ENCODE assay signal across 33 cellular contexts in the genomic region with DNA sequence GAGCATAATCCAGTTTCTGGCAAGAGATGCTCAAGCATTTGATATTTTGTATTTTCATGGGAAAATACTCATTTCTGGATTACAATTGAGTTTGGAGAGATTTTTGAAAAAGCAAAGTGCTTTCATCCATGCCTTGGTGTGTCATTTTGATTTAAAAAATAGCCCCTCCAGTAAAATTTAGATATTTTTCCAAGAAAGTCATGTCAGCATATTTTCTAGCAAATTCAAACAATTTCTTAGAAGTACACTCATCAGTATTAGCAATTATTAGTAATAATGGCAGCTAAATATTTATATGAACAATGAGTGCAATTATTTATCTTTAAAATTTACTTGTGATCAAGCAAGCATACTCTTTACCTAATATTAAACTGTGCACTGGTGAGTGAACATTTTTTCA.
DNase-seq lines count a peak whose midpoint lies in the region; ATAC-seq, FAIRE-seq and TF ChIP-seq lines count a peak whose summit lies in the region.
"Had no signal": no experiment of that assay in that cellular context is flagged by ENCODE, and none has a peak within 500 bp of the region (broad histone marks: within the 10 kb centered on the region; RNA-seq: fewer than 3 reads in every experiment).

No MANE protein-coding gene starts in this region.

- H4K8ac ChIP-seq in IMR-90 (ENCODE audit: low read depth in 2 of 2, low read length in 2 of 2), result no peak overlapping the region

- H3K4ac ChIP-seq in IMR-90 (ENCODE audit: low read depth, low read length), result no peak overlapping the region

- no peak overlapping the region for H3K14ac ChIP-seq in IMR-90 (replicated peaks; ENCODE audit: low read depth, low read length)

- H3K9ac ChIP-seq in HepG2 (ENCODE audit: insufficient read depth, low read depth, low read length) (no peak overlapping the region), IMR-90 (ENCODE audit: low read depth, low read length) (no peak overlapping the region), K562 (ENCODE audit: insufficient read depth in 1 of 2, low read depth in 2 of 2, low read length in 2 of 2) (no peak overlapping the region)
- H3K9ac ChIP-seq: BLaER1; BLaER1 treated with 17β-estradiol and CSF1 and Interleukin-3, amounts not matched to agents 10 nM and 100 nM had no signal

- TF ChIP-seq RAD21 in HepG2 (CRISPR knock-in tag; IDR thresholded peaks at IDR 0.05) (no peak), A549 (conservative IDR thresholded peaks at IDR 0.05 in 1 of 2, IDR thresholded peaks at IDR 0.05 in 1 of 2) (no peak), IMR-90 (IDR thresholded peaks at IDR 0.05; ENCODE audit: low read length) (no peak), K562 (CRISPR knock-in tag; conservative IDR thresholded peaks at IDR 0.05 in 1 of 2, IDR thresholded peaks at IDR 0.05 in 1 of 2) (no peak)

- no peak overlapping the region for H2AK5ac ChIP-seq in IMR-90 (ENCODE audit: low read depth, low read length)

- no peak overlapping the region for H3K27ac ChIP-seq in HepG2 (ENCODE audit: extremely low read length, insufficient read depth, low read length)
- no peak overlapping the region for H3K27ac ChIP-seq in right lobe of liver
- no peak overlapping the region for H3K27ac ChIP-seq in A549
- H3K27ac ChIP-seq in IMR-90 (ENCODE audit: insufficient read depth, low read length), result no peak overlapping the region
- no peak overlapping the region for H3K27ac ChIP-seq in K562 (ENCODE audit: extremely low read depth, low read depth, low read length)
- H3K27ac ChIP-seq: 22Rv1; BLaER1; BLaER1 treated with 17β-estradiol and CSF1 and Interleukin-3, amounts not matched to agents 10 nM and 100 nM; C4-2B had no signal

- in situ Hi-C loops in HepG2 (cut with HindIII; ENCODE audit: extremely low pct_ligation_motif_present, low pct_unique_long_range_greater_than_20kb), result no loop called here
- in situ Hi-C loops in IMR-90 (cut with MboI; ENCODE audit: low sequenced_read_pairs), result no loop called here
- in situ Hi-C loops in K562 (cut with MboI), result no loop called here

- no peak overlapping the region for H3K18ac ChIP-seq in IMR-90 (ENCODE audit: low read depth, low read length)

- CTCF ChIA-PET in HepG2 (lab: Yijun Ruan, JAX; ENCODE audit: low intra/inter-chr PET ratio, low total read pairs) (no interaction called here), A549 (lab: Yijun Ruan, JAX) (no interaction called here), IMR-90 (lab: Yijun Ruan, JAX) (no interaction called here), K562 (lab: Yijun Ruan, JAX; ENCODE audit: low intra/inter-chr PET ratio) (no interaction called here)

- dilution Hi-C loops in IMR-90 (cut with HindIII; ENCODE audit: low sequenced_read_pairs, unreplicated experiment), result no loop called here

- BruUV-seq in HepG2 (replicated peaks; lab: Mats Ljungman, UMichigan), result no TSS peak
- BruUV-seq in IMR-90 (replicated peaks; lab: Mats Ljungman, UMichigan), result no TSS peak
- BruUV-seq in K562 (replicated peaks; lab: Mats Ljungman, UMichigan), result no TSS peak

- no peak overlapping the region for H2AK9ac ChIP-seq in IMR-90 (replicated peaks; ENCODE audit: low read depth, low read length, poor library complexity)

- ATAC-seq in HepG2, result no peak
- no peak for ATAC-seq in right lobe of liver
- no peak for ATAC-seq in A549
- no peak for ATAC-seq in IMR-90 (ENCODE audit: low read depth)
- no peak for ATAC-seq in K562
- no peak for ATAC-seq in GM18858 (IDR thresholded peaks at IDR 0.05; ENCODE audit: unreplicated experiment)
- ATAC-seq: CD8-positive, alpha-beta T cell had no signal

- no peak overlapping the region for H2BK15ac ChIP-seq in IMR-90 (ENCODE audit: low read depth, low read length)

- no peaks in the 10 kb centered on the region for H3K27me3 ChIP-seq in HepG2 (ENCODE audit: control insufficient read depth in 1 of 2, insufficient read depth in 2 of 2, low read length in 2 of 2)
- no peaks in the 10 kb centered on the region for H3K27me3 ChIP-seq in right lobe of liver
- no peaks in the 10 kb centered on the region for H3K27me3 ChIP-seq in IMR-90 (ENCODE audit: control insufficient read depth, insufficient read depth, low read length)
- H3K27me3 ChIP-seq in K562 (ENCODE audit: control insufficient read depth in 2 of 2, insufficient read depth in 2 of 2, low read length in 2 of 2), result no peaks in the 10 kb centered on the region
- H3K27me3 ChIP-seq: BE2C; BLaER1; BLaER1 treated with 17β-estradiol and CSF1 and Interleukin-3, amounts not matched to agents 10 nM and 100 nM had no signal

- H2BK120ac ChIP-seq in IMR-90 (ENCODE audit: low read depth, low read length), result no peak overlapping the region

- TF ChIP-seq EP300 in HepG2 (IDR thresholded peaks at IDR 0.05; ENCODE audit: low read depth in 2 of 2, low read length in 2 of 2) (no peak), HepG2 (CRISPR knock-in tag; IDR thresholded peaks at IDR 0.05; ENCODE audit: borderline replicate concordance) (no peak), A549 (IDR thresholded peaks at IDR 0.05) (no peak), K562 (IDR thresholded peaks at IDR 0.05; ENCODE audit: low read length) (no peak)

- TF ChIP-seq CTCF in HepG2 (CRISPR knock-in tag; IDR thresholded peaks at IDR 0.05) (no peak), right lobe of liver (IDR thresholded peaks at IDR 0.05) (no peak), A549 (IDR thresholded peaks at IDR 0.05) (no peak), IMR-90 (conservative IDR thresholded peaks at IDR 0.05; ENCODE audit: low read depth, low read length) (no peak), K562 (IDR thresholded peaks at IDR 0.05 in 2 of 3, conservative IDR thresholded peaks at IDR 0.05 in 1 of 3; ENCODE audit: insufficient read depth in 2 of 3, low read depth in 1 of 3, low read length in 3 of 3) (no peak)

- TF ChIP-seq POLR2A in HepG2 (IDR thresholded peaks at IDR 0.05; ENCODE audit: insufficient read depth in 1 of 2, low read depth in 2 of 2, low read length in 2 of 2) (no peak), right lobe of liver (IDR thresholded peaks at IDR 0.05) (no peak), A549 (IDR thresholded peaks at IDR 0.05; ENCODE audit: low read length) (no peak), IMR-90 (IDR thresholded peaks at IDR 0.05; ENCODE audit: low read depth, low read length) (no peak), K562 (conservative IDR thresholded peaks at IDR 0.05) (no peak)

- intact Hi-C loops in HepG2 (cut with micrococcal nuclease; ENCODE audit: unreplicated experiment) (no loop called here), right lobe of liver (cut with DNase I) (no loop called here), IMR-90 (cut with micrococcal nuclease) (no loop called here), K562 (cut with micrococcal nuclease) (loop anchor here (10.0 kb wide), 1 partner anchor 226 kb away; no protein-coding TSS in a partner anchor)

- no peaks in the 10 kb centered on the region for H4K20me1 ChIP-seq in HepG2 (ENCODE audit: insufficient read depth, low read length)
- H4K20me1 ChIP-seq in IMR-90 (ENCODE audit: insufficient read depth, low read length), result no peaks in the 10 kb centered on the region
- H4K20me1 ChIP-seq in K562 (replicated peaks; ENCODE audit: control insufficient read depth, insufficient read depth, low read length), result no peaks in the 10 kb centered on the region
- H4K20me1 ChIP-seq: BLaER1; BLaER1 treated with 17β-estradiol and CSF1 and Interleukin-3, amounts not matched to agents 10 nM and 100 nM had no signal

- H4K5ac ChIP-seq in IMR-90 (ENCODE audit: low read depth, low read length), result no peak overlapping the region

- H2AFZ ChIP-seq in HepG2 (ENCODE audit: low read length) (no peak overlapping the region), IMR-90 (replicated peaks; ENCODE audit: low read length, poor library complexity) (no peak overlapping the region), K562 (ENCODE audit: low read depth, low read length) (no peak overlapping the region)

- no peak for FAIRE-seq in HepG2 (lab: Jason Lieb, UNC)
- FAIRE-seq in A549 (lab: Jason Lieb, UNC), result no peak
- FAIRE-seq in K562 (lab: Jason Lieb, UNC), result no peak
- FAIRE-seq: A204.1 had no signal

- H3K9me1 ChIP-seq in IMR-90 (ENCODE audit: insufficient read depth, low read length) (no peaks in the 10 kb centered on the region), K562 (ENCODE audit: control insufficient read depth, insufficient read depth, low read length) (no peaks in the 10 kb centered on the region)

- no peaks in the 10 kb centered on the region for H3K36me3 ChIP-seq in HepG2 (replicated peaks in 1 of 2; ENCODE audit: control insufficient read depth in 1 of 2, insufficient read depth in 2 of 2, low read length in 2 of 2)
- no peaks in the 10 kb centered on the region for H3K36me3 ChIP-seq in right lobe of liver
- no peaks in the 10 kb centered on the region for H3K36me3 ChIP-seq in IMR-90 (ENCODE audit: control insufficient read depth, insufficient read depth, low read length)
- H3K36me3 ChIP-seq in K562 (ENCODE audit: control insufficient read depth, insufficient read depth, low read length), result no peaks in the 10 kb centered on the region
- H3K36me3 ChIP-seq: BE2C; BLaER1; BLaER1 treated with 17β-estradiol and CSF1 and Interleukin-3, amounts not matched to agents 10 nM and 100 nM had no signal

- H3K4me3 ChIP-seq in HepG2 (replicated peaks in 1 of 3; ENCODE audit: insufficient read depth in 1 of 3, low read depth in 2 of 3, low read length in 3 of 3), result no peak overlapping the region
- no peak overlapping the region for H3K4me3 ChIP-seq in right lobe of liver
- H3K4me3 ChIP-seq in A549, result no peak overlapping the region
- H3K4me3 ChIP-seq in IMR-90 (ENCODE audit: insufficient read depth, low read depth, low read length), result no peak overlapping the region
- H3K4me3 ChIP-seq in K562, result no peak overlapping the region
- H3K4me3 ChIP-seq: BLaER1; BLaER1 treated with 17β-estradiol and CSF1 and Interleukin-3, amounts not matched to agents 10 nM and 100 nM had no signal

- DNase-seq in HepG2 (ENCODE audit: low spot score) (no peak), right lobe of liver (no peak), A549 (ENCODE audit: low read depth in 1 of 2, low spot score in 1 of 2) (no peak), IMR-90 (no peak), K562 (ENCODE audit: extremely low read depth in 1 of 4, low spot score in 3 of 4) (no peak), SIG-M5 treated with dmso at 0.1 percent for 504 hours (lab: John Stamatoyannopoulos, UW; ENCODE audit: unreplicated experiment) (no peak), MV-4-11 (lab: John Stamatoyannopoulos, UW) (no peak)
- DNase-seq: 8988T; ACHN; AML-193; BE2C; C1 segment of cervical spinal cord; Caco-2; Calu3; CD4-positive, alpha-beta memory T cell; CD4-positive, alpha-beta T cell; CD4-positive, CD25-positive, alpha-beta regulatory T cell; CD8-positive, alpha-beta memory T cell; CD8-positive, alpha-beta T cell; COR-L47; DMS 273 treated with DMSO at 0.1 percent for 48 hours; DMS153; DMS53; DMS79; DMS79 treated with DMSO at 0.1 percent for 48 hours; DND-41; EL had no signal

- H3K4me1 ChIP-seq in HepG2 (ENCODE audit: insufficient read depth, low read length) (no peaks in the 10 kb centered on the region), right lobe of liver (no peaks in the 10 kb centered on the region), A549 (no peaks in the 10 kb centered on the region), IMR-90 (ENCODE audit: control insufficient read depth, insufficient read depth, low read length) (no peaks in the 10 kb centered on the region), K562 (replicated peaks in 1 of 2; ENCODE audit: control insufficient read depth in 2 of 2, insufficient read depth in 2 of 2, low read length in 2 of 2) (no peaks in the 10 kb centered on the region)
- H3K4me1 ChIP-seq: BE2C, Caco-2 had no signal

- H3K23ac ChIP-seq in IMR-90 (ENCODE audit: low read depth, low read length), result no peak overlapping the region

- H2BK20ac ChIP-seq in IMR-90 (ENCODE audit: low read depth, low read length), result no peak overlapping the region

- no peak overlapping the region for H4K91ac ChIP-seq in IMR-90 (ENCODE audit: insufficient read depth, low read depth, low read length)

- no peaks in the 10 kb centered on the region for H3K79me1 ChIP-seq in IMR-90 (ENCODE audit: low read depth in 1 of 2, low read length in 2 of 2)

- POLR2A ChIA-PET in HepG2 (lab: Yijun Ruan, JAX), result no interaction called here
- POLR2A ChIA-PET in A549 (lab: Yijun Ruan, JAX), result no interaction called here
- POLR2A ChIA-PET in IMR-90 (lab: Charles Lee; ENCODE audit: unreplicated experiment), result no interaction called here
- POLR2A ChIA-PET in K562 (lab: Yijun Ruan, JAX), result no interaction called here

- no peak overlapping the region for H2BK5ac ChIP-seq in IMR-90 (ENCODE audit: low read depth, low read length, poor library complexity, severe bottlenecking)

- H3K56ac ChIP-seq in IMR-90 (ENCODE audit: extremely low read depth, insufficient read depth, low read length), result no peak overlapping the region

- H3K79me2 ChIP-seq in HepG2 (ENCODE audit: insufficient read depth, low read length) (no peaks in the 10 kb centered on the region), K562 (ENCODE audit: control insufficient read depth, insufficient read depth, low read length) (no peaks in the 10 kb centered on the region)

- no peak overlapping the region for H3K4me2 ChIP-seq in HepG2 (ENCODE audit: low read depth, low read length)
- H3K4me2 ChIP-seq in A549, result no peak overlapping the region
- H3K4me2 ChIP-seq in IMR-90 (ENCODE audit: low read depth, low read length), result no peak overlapping the region
- H3K4me2 ChIP-seq in K562 (ENCODE audit: insufficient read depth, low read length), result no peak overlapping the region
- H3K4me2 ChIP-seq: BLaER1; BLaER1 treated with 17β-estradiol and CSF1 and Interleukin-3, amounts not matched to agents 10 nM and 100 nM had no signal

- H3K9me3 ChIP-seq in HepG2 (ENCODE audit: low read length) (no peaks in the 10 kb centered on the region), right lobe of liver (no peaks in the 10 kb centered on the region), A549 (no peaks in the 10 kb centered on the region), IMR-90 (ENCODE audit: control insufficient read depth, insufficient read depth, low read length) (no peaks in the 10 kb centered on the region), K562 (replicated peaks; ENCODE audit: control insufficient read depth, insufficient read depth, low read depth, low read length) (no peaks in the 10 kb centered on the region; the same call in 1 of the 2 replicates)
- H3K9me3 ChIP-seq: BE2C; BLaER1; BLaER1 treated with 17β-estradiol and CSF1 and Interleukin-3, amounts not matched to agents 10 nM and 100 nM; Caco-2 had no signal
